In the genomic region with DNA sequence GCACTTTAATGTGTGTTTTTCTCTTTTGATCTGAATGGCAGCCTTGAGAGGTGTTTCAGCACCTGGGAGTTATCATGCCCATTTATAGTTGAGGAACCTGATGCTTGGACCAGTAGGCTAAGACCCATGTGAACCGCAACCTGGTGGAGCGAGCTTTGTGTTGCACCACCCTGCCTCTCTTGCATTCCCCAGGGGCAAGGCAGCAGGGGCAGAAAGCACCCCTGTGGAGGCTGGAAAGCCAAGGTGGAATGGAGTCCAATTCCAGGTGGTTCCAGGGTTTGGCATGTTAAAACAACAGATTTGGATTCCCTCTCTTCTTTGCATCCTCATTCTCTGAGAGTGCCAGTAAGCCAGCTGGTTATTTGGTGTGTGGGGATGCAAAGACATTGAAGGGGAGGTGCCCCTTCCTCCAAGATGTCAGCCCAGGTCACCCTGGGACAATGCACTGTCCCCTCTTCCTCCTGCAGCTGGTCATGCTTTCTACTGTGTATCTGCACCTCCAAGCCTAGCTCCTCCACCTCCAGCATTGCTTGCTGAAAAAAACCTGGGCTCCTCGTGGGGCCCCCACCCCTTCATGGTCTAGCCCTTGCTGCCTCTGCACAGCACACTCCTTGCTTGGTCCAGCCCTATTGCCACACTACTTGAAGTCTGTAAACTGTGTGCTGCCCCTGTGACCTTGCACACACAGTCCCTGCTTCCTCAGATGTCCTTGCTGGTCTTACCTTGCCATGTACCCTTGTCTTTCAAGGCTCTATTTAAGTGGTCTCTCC, we compare ENCODE assay signal across 17 cellular contexts. TPM values are rescaled to one million over a fixed set of nuclear protein-coding genes. Genes with fewer than 3 reads are reported as not detected.
"Had no signal": no experiment of that assay in that cellular context is flagged by ENCODE, and none has a peak within 500 bp of the region (broad histone marks: within the 10 kb centered on the region; RNA-seq: fewer than 3 reads in every experiment).

No MANE protein-coding gene starts in this region.

- H3K4me1 ChIP-seq: body of pancreas, heart left ventricle, pancreas, tibial nerve had no signal

- H3K4me3 ChIP-seq: body of pancreas, heart left ventricle, neural progenitor cell, pancreas, tibial nerve had no signal

- DNase-seq: activated CD4-positive, CD25-positive, alpha-beta regulatory T cell treated with anti-CD3 and anti-CD28 coated beads, Interleukin-2, amount 50 U/mL, for 72 hours; activated effector memory CD4-positive, alpha-beta T cell treated with anti-CD3 and anti-CD28 coated beads, Interleukin-2, amount 50 U/mL, for 16 hours; activated T-cell treated with anti-CD3 and anti-CD28 coated beads, Interleukin-2, amount 50 U/mL, for 24 hours; amniotic stem cell; body of pancreas; heart left ventricle; immature natural killer cell; left cardiac atrium; naive B cell; pancreas; T-helper 1 cell; T1000 had no signal

- H3K27me3 ChIP-seq: body of pancreas, pancreas, tibial nerve had no signal

- H3K36me3 ChIP-seq: heart left ventricle, neural progenitor cell, pancreas, tibial nerve had no signal

- ATAC-seq: body of pancreas; left cardiac atrium; pancreas; stimulated activated effector memory CD8-positive, alpha-beta T cell treated with anti-CD3 and anti-CD28 coated beads, Interleukin-12 subunit alpha, Interleukin-12 subunit beta, amount 100 ng/mL, for 72 hours had no signal

- H3K9me3 ChIP-seq: body of pancreas, heart left ventricle, pancreas, SK-N-SH, tibial nerve had no signal

- H2AFZ ChIP-seq: neural progenitor cell had no signal

- H3K4me2 ChIP-seq: neural progenitor cell, SK-N-SH had no signal

- H3K27ac ChIP-seq: body of pancreas, heart left ventricle, neural progenitor cell, pancreas, tibial nerve had no signal

RNA-seq across cellular contexts. Expression of gene CDH23, which starts 5.6 kb away (rescaled TPM):
- total RNA-seq: lung microvascular endothelial cell had no signal
